In genomic region chr20:2149507-2149906, GRCh38 we compare ENCODE assay signal across 22 cellular contexts. TPM values are rescaled to one million over a fixed set of nuclear protein-coding genes. Genes with fewer than 3 reads are reported as not detected.
DNase-seq lines count a peak whose midpoint lies in the region; ATAC-seq and TF ChIP-seq lines count a peak whose summit lies in the region.
"Had no signal": no experiment of that assay in that cellular context is flagged by ENCODE, and none has a peak within 500 bp of the region (broad histone marks: within the 10 kb centered on the region; RNA-seq: fewer than 3 reads in every experiment).

No MANE protein-coding gene starts in this region.

- DNase-seq in H7 = peak; percentile 60
- no peak for DNase-seq in RWPE1 (ENCODE audit: low spot score)
- DNase-seq in fibroblast of gingiva (ENCODE audit: low read depth) = peak; percentile 8
- peak; percentile 77 for DNase-seq in osteoblast (ENCODE audit: insufficient read length, low spot score, missing footprints)
- DNase-seq in BE2C = no peak
- DNase-seq in ACHN = no peak
- DNase-seq in GM03348 (ENCODE audit: low spot score) = no peak
- DNase-seq: activated CD8-positive, alpha-beta memory T cell treated with anti-CD3 and anti-CD28 coated beads, Interleukin-2, amount 50 U/mL, for 4 hours; activated naive CD8-positive, alpha-beta T cell treated with anti-CD3 and anti-CD28 coated beads for 36 hours; body of pancreas; heart right ventricle; left ventricle myocardium superior; NCI-H1436; NCI-H524 treated with DMSO at 0.1 percent for 48 hours; pancreas; SK-N-SH; stimulated activated CD8-positive, alpha-beta memory T cell treated with anti-CD3 and anti-CD28 coated beads, Interleukin-4, amount 100 ng/mL, for 48 hours; upper lobe of left lung had no signal

- in situ Hi-C loops in ACHN (cut with HindIII; ENCODE audit: low pct_ligation_motif_present, low pct_unique_long_range_greater_than_20kb, low sequenced_read_pairs) = no loop called here

- peaks cover 7% of the 10 kb centered on the region for H3K79me2 ChIP-seq in osteoblast (ENCODE audit: insufficient read depth, low read length)

- no peak overlapping the region for H2AFZ ChIP-seq in osteoblast (ENCODE audit: low read length)

- no peak for ATAC-seq in HG03045 (IDR thresholded peaks at IDR 0.05; ENCODE audit: unreplicated experiment)
- ATAC-seq: body of pancreas; heart right ventricle; left ventricle myocardium superior; natural killer cell treated with Interleukin-12 subunit alpha and Interleukin-12 subunit beta and Interleukin-15 and Interleukin-18, amount 100 ng/mL, for 72 hours; pancreas had no signal

- CTCF ChIA-PET in RWPE1 (lab: Yijun Ruan, JAX) = interaction anchor here (0.7 kb wide), 1 partner anchor 12 kb away, joined by 3 read pairs; no protein-coding TSS in a partner anchor

- TF ChIP-seq CTCF in RWPE1 (conservative IDR thresholded peaks at IDR 0.05; ENCODE audit: low read depth) (no peak), osteoblast (IDR thresholded peaks at IDR 0.05; ENCODE audit: extremely low read depth, low read depth, low read length) (no peak), BE2C (IDR thresholded peaks at IDR 0.05; ENCODE audit: low read depth, low read length) (no peak)

- peak overlapping the region; percentile 40 for H3K27ac ChIP-seq in RWPE1
- H3K27ac ChIP-seq in osteoblast (ENCODE audit: low read depth, low read length) = no peak overlapping the region
- H3K27ac ChIP-seq: body of pancreas, C4-2B, heart right ventricle, pancreas, right atrium auricular region, upper lobe of left lung had no signal

- H3K4me3 ChIP-seq in H7 (ENCODE audit: insufficient read depth, low read depth, low read length) (no peak overlapping the region), osteoblast (ENCODE audit: insufficient read depth, low read length) (no peak overlapping the region), BE2C (ENCODE audit: low read depth, low read length) (no peak overlapping the region)
- H3K4me3 ChIP-seq: body of pancreas, heart right ventricle, pancreas, right atrium auricular region, upper lobe of left lung had no signal

- H3K9me3 ChIP-seq in osteoblast (ENCODE audit: low read depth, low read length) (no peaks in the 10 kb centered on the region), BE2C (no peaks in the 10 kb centered on the region)
- H3K9me3 ChIP-seq: body of pancreas, heart right ventricle, pancreas, right atrium auricular region, SK-N-SH, upper lobe of left lung had no signal

- no peak overlapping the region for H3K4me2 ChIP-seq in osteoblast (ENCODE audit: insufficient read depth, low read length)
- H3K4me2 ChIP-seq: SK-N-SH had no signal

- no peaks in the 10 kb centered on the region; the same call in 1 of the 2 replicates for H3K36me3 ChIP-seq in H7 (replicated peaks; ENCODE audit: control insufficient read depth, insufficient read depth, low read length)
- peaks cover 10% of the 10 kb centered on the region for H3K36me3 ChIP-seq in osteoblast (ENCODE audit: insufficient read depth, low read length)
- no peaks in the 10 kb centered on the region for H3K36me3 ChIP-seq in BE2C

- peaks cover 6% of the 10 kb centered on the region for H4K20me1 ChIP-seq in osteoblast (ENCODE audit: insufficient read depth, low read length)

- H3K4me1 ChIP-seq in osteoblast (ENCODE audit: insufficient read depth, low read length) (peaks cover 7% of the 10 kb centered on the region), BE2C (no peaks in the 10 kb centered on the region)
- H3K4me1 ChIP-seq: body of pancreas, pancreas had no signal

- POLR2A ChIA-PET in RWPE1 (lab: Yijun Ruan, JAX; ENCODE audit: low non-redundant PET) = no interaction called here

- H3K27me3 ChIP-seq in H7 (ENCODE audit: control insufficient read depth, insufficient read depth, low read length) (no peaks in the 10 kb centered on the region), osteoblast (ENCODE audit: insufficient read depth, low read length) (no peaks in the 10 kb centered on the region), BE2C (no peaks in the 10 kb centered on the region)
- H3K27me3 ChIP-seq: body of pancreas, heart right ventricle, pancreas, right atrium auricular region, upper lobe of left lung had no signal

RNA-seq across cellular contexts. Expression of gene STK35, which starts 47.9 kb away (rescaled TPM):
- 39.8 and 40.8 TPM in 2 replicates for total RNA-seq in H7 (2014; rRNA removed; shearing (Covaris generic))
- 18.0 and 21.4 TPM in 2 replicates for total RNA-seq in osteoblast
- 4.6 TPM for polyA plus RNA-seq in BE2C (2012; ENCODE audit: insufficient read depth, insufficient read length, low read depth)

Comparison
In these comparisons a context has a peak if more than half of its experiments do, and no peak if none do; other contexts are left out.
1. DNase-seq: peak in H7 (single experiment), fibroblast of gingiva (single experiment) and osteoblast (single experiment); none in RWPE1 (single experiment), BE2C (single experiment), ACHN (single experiment) and GM03348 (single experiment).